30 cellular contexts compared by ENCODE assay signal in the genomic region with DNA sequence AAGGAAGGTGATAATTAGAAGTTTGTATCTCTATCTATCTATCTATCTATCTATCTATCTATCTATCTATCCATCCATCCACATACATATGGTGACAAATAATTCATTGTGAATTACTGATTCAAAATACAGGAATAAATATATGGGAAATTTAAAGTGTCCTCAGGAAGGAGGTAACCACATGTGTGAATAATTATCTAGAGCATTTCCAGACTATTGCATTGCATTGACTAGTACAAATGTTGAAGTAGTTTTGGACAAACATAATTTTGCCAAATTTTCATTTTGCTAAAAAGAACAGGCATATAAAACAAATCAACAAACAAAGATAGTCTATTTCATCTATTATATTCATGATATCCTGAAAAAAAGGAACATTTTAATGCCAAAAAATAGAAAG.
DNase-seq lines count a peak whose midpoint lies in the region; ATAC-seq and TF ChIP-seq lines count a peak whose summit lies in the region.
"Had no signal": no experiment of that assay in that cellular context is flagged by ENCODE, and none has a peak within 500 bp of the region (broad histone marks: within the 10 kb centered on the region; RNA-seq: fewer than 3 reads in every experiment).

No MANE protein-coding gene starts in this region.

- peaks cover 0 to 6% (median 2%) of the 10 kb centered on the region in 4 donors for H3K4me1 ChIP-seq in liver (ENCODE audit: control insufficient read depth in 4 of 4, insufficient read depth in 4 of 4, low read length in 3 of 4)
- peaks cover 0 to 9% (median 0%) of the 10 kb centered on the region in 4 donors for H3K4me1 ChIP-seq in right lobe of liver
- no peaks in the 10 kb centered on the region for H3K4me1 ChIP-seq in OCI-LY7 (ENCODE audit: insufficient read depth, low read length, poor library complexity, severe bottlenecking)
- no peaks in the 10 kb centered on the region for H3K4me1 ChIP-seq in mesendoderm (ENCODE audit: control insufficient read depth, low read depth, low read length)
- H3K4me1 ChIP-seq: sigmoid colon had no signal

- no peak overlapping the region for H2BK15ac ChIP-seq in mesendoderm (replicated peaks; ENCODE audit: low read depth)

- H3K4me3 ChIP-seq in liver (ENCODE audit: low read depth in 1 of 3, low read length in 3 of 3): no peak overlapping the region
- no peak overlapping the region for H3K4me3 ChIP-seq in right lobe of liver
- no peak overlapping the region for H3K4me3 ChIP-seq in OCI-LY7 (ENCODE audit: low read depth, low read length, poor library complexity, severe bottlenecking)
- H3K4me3 ChIP-seq in mesendoderm (ENCODE audit: low read length): no peak overlapping the region
- H3K4me3 ChIP-seq: cardiac muscle cell, esophagus muscularis mucosa, left lung, mucosa of descending colon, sigmoid colon, thoracic aorta had no signal

- H3K9ac ChIP-seq in liver (ENCODE audit: low read depth in 1 of 2, low read length in 2 of 2): no peak overlapping the region
- H3K9ac ChIP-seq in mesendoderm (ENCODE audit: low read length): no peak overlapping the region

- no peaks in the 10 kb centered on the region for H4K20me1 ChIP-seq in OCI-LY7 (ENCODE audit: insufficient read depth, low read length)

- no peak for DNase-seq in right lobe of liver
- DNase-seq in chondrocyte (ENCODE audit: low spot score): no peak
- DNase-seq in osteocyte (ENCODE audit: extremely low spot score, unreplicated experiment): no peak
- DNase-seq in middle frontal gyrus (ENCODE audit: extremely low spot score, low spot score): no peak
- no peak for DNase-seq in NCI-H446 treated with DMSO at 0.1 percent for 48 hours (lab: John Stamatoyannopoulos, UW)
- DNase-seq in OCI-LY7 (ENCODE audit: low spot score): no peak
- no peak for DNase-seq in mesendoderm
- DNase-seq: activated CD4-positive, alpha-beta T cell treated with anti-CD3 and anti-CD28 coated beads, Interleukin-2, amount 50 U/mL, for 1 hour; Calu3; DMS79 treated with DMSO at 0.1 percent for 48 hours; GF-D8; HCEC 1CT; left lung; mucosa of descending colon; NCI-H1092 treated with DMSO at 0.1 percent for 48 hours; NCI-H187; NCI-H2171 treated with DMSO at 0.1 percent for 48 hours; NCI-H524 treated with DMSO at 0.1 percent for 48 hours; PC-3; SHP77 treated with DMSO at 0.1 percent for 48 hours; sigmoid colon; stimulated activated naive CD4-positive, alpha-beta T cell treated with Interleukin-2 at 50 U/mL for 16 hours; T1000 had no signal

- intact Hi-C loops in right lobe of liver (cut with DNase I): no loop called here
- intact Hi-C loops in OCI-LY7 (cut with micrococcal nuclease; ENCODE audit: unreplicated experiment): no loop called here

- no peak for TF ChIP-seq CTCF in liver (IDR thresholded peaks at IDR 0.05; ENCODE audit: low read depth, low read length, missing input control)
- TF ChIP-seq CTCF in right lobe of liver (IDR thresholded peaks at IDR 0.05): no peak
- no peak for TF ChIP-seq CTCF in chondrocyte (IDR thresholded peaks at IDR 0.05)
- TF ChIP-seq CTCF in osteocyte (IDR thresholded peaks at IDR 0.05): no peak
- no peak for TF ChIP-seq CTCF in OCI-LY7 (conservative IDR thresholded peaks at IDR 0.05; ENCODE audit: low read length)

- H2AK5ac ChIP-seq in mesendoderm (ENCODE audit: low read length): no peak overlapping the region

- H3K36me3 ChIP-seq in liver (ENCODE audit: control insufficient read depth in 4 of 4, insufficient read depth in 3 of 4, low read depth in 1 of 4, low read length in 3 of 4): peaks cover 1 to 20% (median 12%) of the 10 kb centered on the region in 4 donors
- H3K36me3 ChIP-seq in right lobe of liver: peaks cover 0 to 20% (median 7%) of the 10 kb centered on the region in 4 donors
- no peaks in the 10 kb centered on the region for H3K36me3 ChIP-seq in OCI-LY7 (ENCODE audit: insufficient read depth, low read length)
- H3K36me3 ChIP-seq in mesendoderm (ENCODE audit: control insufficient read depth, insufficient read depth, low read length): no peaks in the 10 kb centered on the region

- H3K4me2 ChIP-seq in OCI-LY7 (ENCODE audit: low read length): no peak overlapping the region
- H3K4me2 ChIP-seq in mesendoderm (ENCODE audit: low read length): no peak overlapping the region

- H3K9me2 ChIP-seq in OCI-LY7 (ENCODE audit: insufficient read depth, low read length): no peaks in the 10 kb centered on the region

- POLR2A ChIA-PET in OCI-LY7 (lab: Charles Lee): no interaction called here

- H3K18ac ChIP-seq in mesendoderm (ENCODE audit: low read length): no peak overlapping the region

- no peak overlapping the region for H3K4ac ChIP-seq in mesendoderm (ENCODE audit: low read depth, low read length)

- H3K9me3 ChIP-seq in liver (ENCODE audit: control insufficient read depth in 4 of 4, low read length in 3 of 4) (no peaks in the 10 kb centered on the region), right lobe of liver (no peaks in the 10 kb centered on the region), OCI-LY7 (ENCODE audit: low read length) (no peaks in the 10 kb centered on the region)
- H3K9me3 ChIP-seq: esophagus muscularis mucosa, left lung, mucosa of descending colon, sigmoid colon, thoracic aorta had no signal

- no peak overlapping the region for H4K8ac ChIP-seq in mesendoderm (ENCODE audit: low read depth, low read length)

- no peak for ATAC-seq in right lobe of liver
- ATAC-seq: left lung, mucosa of descending colon, PC-3, WTC11 had no signal

- TF ChIP-seq RAD21 in liver (IDR thresholded peaks at IDR 0.05): no peak

- peaks cover 26% of the 10 kb centered on the region for H3K36me3 Mint-ChIP-seq in chondrocyte (ENCODE audit: low read depth)
- peaks cover 46% of the 10 kb centered on the region for H3K36me3 Mint-ChIP-seq in osteocyte (ENCODE audit: unreplicated experiment)

- H3K27me3 Mint-ChIP-seq in chondrocyte (ENCODE audit: low read depth) (no peaks in the 10 kb centered on the region), osteocyte (ENCODE audit: unreplicated experiment) (no peaks in the 10 kb centered on the region)
- H3K27me3 Mint-ChIP-seq: activated naive CD4-positive, alpha-beta T cell treated with anti-CD3 and anti-CD28 coated beads, Interleukin-2, amount 50 U/mL, for 24 hours had no signal

- no peaks in the 10 kb centered on the region for H3K79me2 ChIP-seq in OCI-LY7 (ENCODE audit: insufficient read depth, low read depth, low read length)
- no peaks in the 10 kb centered on the region for H3K79me2 ChIP-seq in mesendoderm (ENCODE audit: control insufficient read depth, insufficient read depth, low read length)

- no peak overlapping the region for H4K5ac ChIP-seq in mesendoderm (ENCODE audit: low read length)

- no peaks in the 10 kb centered on the region for H3K27me3 ChIP-seq in liver (ENCODE audit: control insufficient read depth in 4 of 4, insufficient read depth in 4 of 4, low read length in 3 of 4)
- no peaks in the 10 kb centered on the region for H3K27me3 ChIP-seq in right lobe of liver
- H3K27me3 ChIP-seq in mesendoderm (ENCODE audit: insufficient read depth, low read length, poor library complexity): no peaks in the 10 kb centered on the region
- H3K27me3 ChIP-seq: cardiac muscle cell, esophagus muscularis mucosa, left lung, sigmoid colon had no signal

- no peak overlapping the region for H3K4me3 Mint-ChIP-seq in chondrocyte (ENCODE audit: unreplicated experiment)
- no peak overlapping the region for H3K4me3 Mint-ChIP-seq in osteocyte (ENCODE audit: unreplicated experiment)
- H3K4me3 Mint-ChIP-seq: activated naive CD4-positive, alpha-beta T cell treated with anti-CD3 and anti-CD28 coated beads, Interleukin-2, amount 50 U/mL, for 24 hours; neural crest cell; WTC11 had no signal

- no peak overlapping the region for H2BK5ac ChIP-seq in mesendoderm (ENCODE audit: low read length)

- no peaks in the 10 kb centered on the region for H3K79me1 ChIP-seq in mesendoderm (ENCODE audit: low read length)

- H3K9me3 Mint-ChIP-seq in chondrocyte (ENCODE audit: low read depth) (no peaks in the 10 kb centered on the region), osteocyte (ENCODE audit: unreplicated experiment) (no peaks in the 10 kb centered on the region)
- H3K9me3 Mint-ChIP-seq: activated naive CD4-positive, alpha-beta T cell treated with anti-CD3 and anti-CD28 coated beads, Interleukin-2, amount 50 U/mL, for 24 hours; neural crest cell; WTC11 had no signal

- H2AFZ ChIP-seq in OCI-LY7 (ENCODE audit: low read length): no peak overlapping the region

- H3K27ac Mint-ChIP-seq in chondrocyte (ENCODE audit: unreplicated experiment) (peak overlapping the region; percentile 25), osteocyte (ENCODE audit: unreplicated experiment) (peak overlapping the region; percentile 40)
- H3K27ac Mint-ChIP-seq: WTC11 had no signal

- no peak overlapping the region for H3K56ac ChIP-seq in mesendoderm (ENCODE audit: low read length)

- no TSS peak for BruUV-seq in OCI-LY7 (replicated peaks; lab: Mats Ljungman, UMichigan)

- H3K23ac ChIP-seq in mesendoderm (ENCODE audit: low read length): no peak overlapping the region

- no peak for TF ChIP-seq POLR2A in right lobe of liver (IDR thresholded peaks at IDR 0.05)

- CTCF ChIA-PET in OCI-LY7 (lab: Charles Lee; ENCODE audit: unreplicated experiment): no interaction called here

- H3K4me1 Mint-ChIP-seq in chondrocyte (ENCODE audit: low read depth): peaks cover 31% of the 10 kb centered on the region
- H3K4me1 Mint-ChIP-seq in osteocyte (ENCODE audit: unreplicated experiment): peaks cover 18% of the 10 kb centered on the region
- H3K4me1 Mint-ChIP-seq: neural crest cell, WTC11 had no signal

- H3K27ac ChIP-seq in liver (ENCODE audit: low read depth in 1 of 2, low read length in 2 of 2) (no peak overlapping the region), right lobe of liver (no peak overlapping the region), OCI-LY7 (ENCODE audit: low read depth, low read length, poor library complexity, severe bottlenecking) (no peak overlapping the region), mesendoderm (ENCODE audit: low read depth, low read length) (no peak overlapping the region)
- H3K27ac ChIP-seq: cardiac muscle cell, esophagus muscularis mucosa, sigmoid colon, thoracic aorta had no signal

- H2BK120ac ChIP-seq in mesendoderm (ENCODE audit: low read depth, low read length): no peak overlapping the region

TF ChIP-seq in liver, 16 proteins besides CTCF, POLR2A, EP300 and RAD21 (continues in another document):
- TF ChIP-seq, protein P1, sequence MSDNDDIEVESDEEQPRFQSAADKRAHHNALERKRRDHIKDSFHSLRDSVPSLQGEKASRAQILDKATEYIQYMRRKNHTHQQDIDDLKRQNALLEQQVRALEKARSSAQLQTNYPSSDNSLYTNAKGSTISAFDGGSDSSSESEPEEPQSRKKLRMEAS (IDR thresholded peaks at IDR 0.05): no peak
- no peak for TF ChIP-seq TAF1 (conservative IDR thresholded peaks at IDR 0.05)
- TF ChIP-seq, protein P2, sequence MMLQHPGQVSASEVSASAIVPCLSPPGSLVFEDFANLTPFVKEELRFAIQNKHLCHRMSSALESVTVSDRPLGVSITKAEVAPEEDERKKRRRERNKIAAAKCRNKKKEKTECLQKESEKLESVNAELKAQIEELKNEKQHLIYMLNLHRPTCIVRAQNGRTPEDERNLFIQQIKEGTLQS (IDR thresholded peaks at IDR 0.05): no peak
